1 cellular context compared by ENCODE assay signal in genomic region chr12:1620093-1620492, GRCh38.
TF ChIP-seq lines count a peak whose summit lies in the region.

No MANE protein-coding gene starts in this region.

TF ChIP-seq in GM12878, 131 proteins besides CTCF, POLR2A, EP300 and RAD21:
- TF ChIP-seq MXI1 (IDR thresholded peaks at IDR 0.05; ENCODE audit: low read depth, low read length) (no peak), CEBPB (IDR thresholded peaks at IDR 0.05; ENCODE audit: borderline replicate concordance in 1 of 2, low read depth in 2 of 2, low read length in 2 of 2) (0 out of 4 replicates have a peak, but pooled peaks of 1 of the 2 experiments have one; percentile 14), EED (IDR thresholded peaks at IDR 0.05; ENCODE audit: low read depth) (peak; percentile 35; the same call in 1 of the 2 replicates), RUNX3 (IDR thresholded peaks at IDR 0.05; ENCODE audit: low read length) (peak; percentile 84), ATF2 (IDR thresholded peaks at IDR 0.05; ENCODE audit: low read length) (peak; percentile 42; the same call in 1 of the 2 replicates), MAX (IDR thresholded peaks at IDR 0.05; ENCODE audit: low read depth, low read length) (no peak), CBX5 (IDR thresholded peaks at IDR 0.05; ENCODE audit: low read depth) (no peak), NFIC (IDR thresholded peaks at IDR 0.05; ENCODE audit: low read depth, low read length) (peak; percentile 70; the same call in 1 of the 2 replicates), JUNB (IDR thresholded peaks at IDR 0.05) (peak; percentile 49), CREM (IDR thresholded peaks at IDR 0.05; ENCODE audit: low read depth) (peak; percentile 42; the same call in 1 of the 2 replicates)
